10 cellular contexts compared by ENCODE assay signal in genomic region chr19:45780448-45781281, GRCh38. TPM values are rescaled to one million over a fixed set of nuclear protein-coding genes. Genes with fewer than 3 reads are reported as not detected.
A peak's percentile ranks its signal among the peaks of the same experiment; 100 is the strongest.
DNase-seq lines count a peak whose midpoint lies in the region; ATAC-seq, FAIRE-seq and TF ChIP-seq lines count a peak whose summit lies in the region.
"Had no signal": no experiment of that assay in that cellular context is flagged by ENCODE, and none has a peak within 500 bp of the region (broad histone marks: within the 10 kb centered on the region; RNA-seq: fewer than 3 reads in every experiment).

No MANE protein-coding gene starts in this region.

- H3K4me1 ChIP-seq in H1 (replicated peaks in 1 of 4; ENCODE audit: control insufficient read depth in 3 of 4, insufficient read depth in 4 of 4, low read length in 3 of 4) (peaks cover 3 to 26% (median 15%) of the 10 kb centered on the region in 4 experiments), ovary (ENCODE audit: insufficient read depth) (peaks cover 17% of the 10 kb centered on the region)

- no peak overlapping the region for H4K91ac ChIP-seq in H1 (replicated peaks; ENCODE audit: insufficient read length, low read length)

- H4K20me1 ChIP-seq in H1 (replicated peaks in 1 of 2; ENCODE audit: control insufficient read depth in 1 of 2, insufficient read depth in 2 of 2, low read length in 2 of 2), result peaks cover 15 to 19% of the 10 kb centered on the region in 2 experiments

- TF ChIP-seq RAD21 in H1 (IDR thresholded peaks at IDR 0.05 in 1 of 2, conservative IDR thresholded peaks at IDR 0.05 in 1 of 2; ENCODE audit: low read depth in 2 of 2, low read length in 2 of 2), result no peak

- no peak overlapping the region; the same call in 1 of the 2 replicates for H4K8ac ChIP-seq in H1 (ENCODE audit: extremely low read depth, insufficient read depth, low read length)

- H3K79me1 ChIP-seq in H1 (ENCODE audit: low read depth, low read length), result 0 out of 2 replicates have a peak, but pooled peaks cover 4% of the 10 kb centered on the region

- no peaks in the 10 kb centered on the region for H3K27me3 ChIP-seq in AG04450 (ENCODE audit: control insufficient read depth, insufficient read depth, low read length)
- peaks cover 0 to 6% (median 0%) of the 10 kb centered on the region in 4 experiments; a peak in 1 of 7 replicates for H3K27me3 ChIP-seq in H1 (replicated peaks in 1 of 4; ENCODE audit: control insufficient read depth in 3 of 4, extremely low read depth in 1 of 4, insufficient read depth in 3 of 4, low read length in 3 of 4)
- no peaks in the 10 kb centered on the region for H3K27me3 ChIP-seq in ovary

- H3K56ac ChIP-seq in H1 (replicated peaks; ENCODE audit: insufficient read length, low read depth, low read length), result no peak overlapping the region

- peaks cover 21% of the 10 kb centered on the region for H3K27me3 Mint-ChIP-seq in endothelial cell (ENCODE audit: unreplicated experiment)

- 0 out of 2 replicates have a peak overlapping the region, but pooled peaks have one; percentile 39 for H2AK5ac ChIP-seq in H1 (ENCODE audit: low read depth, low read length)

- no peak overlapping the region for H4K5ac ChIP-seq in H1 (ENCODE audit: insufficient read length, low read depth, low read length)

- H3K79me2 ChIP-seq in H1 (ENCODE audit: control insufficient read depth in 1 of 2, insufficient read depth in 2 of 2, low read length in 2 of 2), result no peaks in the 10 kb centered on the region

- TF ChIP-seq EP300 in H1 (IDR thresholded peaks at IDR 0.05; ENCODE audit: borderline replicate concordance in 1 of 2, low read depth in 2 of 2, low read length in 2 of 2) (no peak), ovary (IDR thresholded peaks at IDR 0.05) (no peak)

- 71% methylated on average over 13 of the region's 13 CpGs; no CpG with 5 or more reads in 1 of the 2 experiments for WGBS in H1 (ENCODE audit: extremely low coverage in 1 of 2, insufficient coverage in 1 of 2, insufficient read length in 1 of 2, insufficient replicate concordance in 2 of 2, low coverage in 1 of 2, low lambda C conversion rate in 2 of 2, missing lambda C conversion rate in 1 of 2), 2 experiments
- 16 to 17% (median 16%) methylated on average over 13 of the region's 13 CpGs for WGBS in ovary, 3 donors

- no peak overlapping the region for H3K18ac ChIP-seq in H1 (ENCODE audit: extremely low read depth, low read length)

- H3K23me2 ChIP-seq in H1 (ENCODE audit: low read depth, low read length), result peaks cover 4% of the 10 kb centered on the region; the same call in 1 of the 2 replicates

- no peaks in the 10 kb centered on the region; the same call in 1 of the 2 replicates for H3K9me3 ChIP-seq in AG04450 (ENCODE audit: control insufficient read depth, insufficient read depth, low read length)
- H3K9me3 ChIP-seq in H1 (ENCODE audit: insufficient read depth in 2 of 2, low read depth in 1 of 2, low read length in 1 of 2), result no peaks in the 10 kb centered on the region
- no peaks in the 10 kb centered on the region for H3K9me3 ChIP-seq in ovary

- H3K4me1 Mint-ChIP-seq in endothelial cell (ENCODE audit: unreplicated experiment), result peaks cover 12% of the 10 kb centered on the region

- ATAC-seq in HG03025 (IDR thresholded peaks at IDR 0.05; ENCODE audit: low FRiP score, unreplicated experiment) (no peak), HG03460 (IDR thresholded peaks at IDR 0.05; ENCODE audit: unreplicated experiment) (no peak)

- DNase-seq in AG04450 (ENCODE audit: low read depth, low spot score), result no peak
- DNase-seq in MV-4-11 (lab: John Stamatoyannopoulos, UW), result peak; percentile 39
- no peak for DNase-seq in H1 (ENCODE audit: low read depth in 1 of 2, low spot score in 2 of 2)
- DNase-seq in ovary, result peak in 3 of 5 donors; percentile 33 to 43 (median 40)
- no peak for DNase-seq in SW 1271 (lab: John Stamatoyannopoulos, UW)
- no peak for DNase-seq in endothelial cell (ENCODE audit: low spot score)

- CTCF ChIA-PET in AG04450 (lab: Charles Lee) (interaction anchor here (1.1 kb wide), 1 partner anchor 11 kb away, joined by 3 read pairs; the partner anchor contains the start of gene SIX5), H1 (lab: Charles Lee; ENCODE audit: partially characterized antibody) (interaction anchor here (1.1 to 5.1 kb wide), 4 partner anchors 8 to 111 kb away, joined by 4 to 45 read pairs (median 10); partner anchors contain the start of gene SIX5)

- H2BK15ac ChIP-seq in H1 (ENCODE audit: low read length), result no peak overlapping the region

- H2BK120ac ChIP-seq in H1 (replicated peaks; ENCODE audit: low read depth, low read length), result no peak overlapping the region

- no peak overlapping the region for H3K14ac ChIP-seq in H1 (ENCODE audit: insufficient read length)

- intact Hi-C loops in ovary (cut with DNase I), result loop anchor here in 1 of 4 donors (5.0 kb wide), 1 partner anchor 273 kb away; the partner anchor contains the start of gene VASP

- H3K4me3 ChIP-seq in AG04450 (ENCODE audit: low read depth, low read length), result peak overlapping the region; percentile 62
- H3K4me3 ChIP-seq in H1 (ENCODE audit: extremely low read depth in 1 of 4, insufficient read depth in 2 of 4, low read depth in 3 of 4, low read length in 4 of 4), result no peak overlapping the region
- peak overlapping the region; percentile 50 for H3K4me3 ChIP-seq in ovary

- no peak for TF ChIP-seq CTCF in AG04450 (IDR thresholded peaks at IDR 0.05; ENCODE audit: low read depth, low read length)
- no peak for TF ChIP-seq CTCF in H1 (IDR thresholded peaks at IDR 0.05; ENCODE audit: control extremely low read depth in 1 of 3, insufficient read depth in 1 of 3, low read depth in 1 of 3, low read length in 3 of 3)
- TF ChIP-seq CTCF in ovary (IDR thresholded peaks at IDR 0.05), result no peak
- no peak for TF ChIP-seq CTCF in endothelial cell (IDR thresholded peaks at IDR 0.05; ENCODE audit: unreplicated experiment)

- 0 out of 2 replicates have a peak overlapping the region, but pooled peaks have one; percentile 32 for H2BK20ac ChIP-seq in H1 (ENCODE audit: low read length)

- H2AFZ ChIP-seq in H1 (ENCODE audit: low read length), result no peak overlapping the region

- H3K23ac ChIP-seq in H1 (ENCODE audit: insufficient read length), result no peak overlapping the region

- no peak overlapping the region for H3K9ac ChIP-seq in H1 (replicated peaks in 1 of 4; ENCODE audit: extremely low read depth in 1 of 4, low read depth in 3 of 4, low read length in 3 of 4)

- no peak overlapping the region for H3K27ac Mint-ChIP-seq in endothelial cell (ENCODE audit: unreplicated experiment)

- no peak for FAIRE-seq in H1 (lab: Jason Lieb, UNC)
- FAIRE-seq: frontal cortex had no signal

- no peak overlapping the region for H3K4ac ChIP-seq in H1 (replicated peaks; ENCODE audit: insufficient read length, low read depth, low read length)

- H3K4me2 ChIP-seq in H1 (ENCODE audit: insufficient read depth in 1 of 2, low read depth in 2 of 2, low read length in 2 of 2), result peak overlapping the region in 1 of 2 experiments; percentile 58; a peak in 1 of 4 replicates

- 0 out of 2 replicates have a peak overlapping the region, but pooled peaks have one; percentile 39 for H2BK12ac ChIP-seq in H1 (ENCODE audit: low read depth, low read length)

- peaks cover 20% of the 10 kb centered on the region for H3K36me3 Mint-ChIP-seq in endothelial cell (ENCODE audit: low read depth, unreplicated experiment)

- H3K27ac ChIP-seq in AG04450 (ENCODE audit: low read depth, low read length) (no peak overlapping the region), H1 (ENCODE audit: low read depth, low read length) (no peak overlapping the region), ovary (peak overlapping the region; percentile 35 to 78)

- TF ChIP-seq POLR2A in H1 (IDR thresholded peaks at IDR 0.05; ENCODE audit: control extremely low read depth in 1 of 2, low read depth in 2 of 2, low read length in 2 of 2) (no peak), ovary (IDR thresholded peaks at IDR 0.05) (no peak)

- H3K36me3 ChIP-seq in H1 (ENCODE audit: control insufficient read depth in 2 of 4, insufficient read depth in 4 of 4, low read length in 3 of 4) (peaks cover 3 to 15% (median 7%) of the 10 kb centered on the region in 4 experiments; a peak in 6 of 8 replicates), ovary (no peaks in the 10 kb centered on the region)

- H3K4me3 Mint-ChIP-seq in endothelial cell (ENCODE audit: unreplicated experiment), result no peak overlapping the region

- H3K9me3 Mint-ChIP-seq in endothelial cell (ENCODE audit: unreplicated experiment), result no peaks in the 10 kb centered on the region
- H3K9me3 Mint-ChIP-seq: naive thymus-derived CD4-positive, alpha-beta T cell had no signal

- POLR2A ChIA-PET in AG04450 (lab: Yijun Ruan, JAX) (interaction anchor here (2.8 kb wide), 1 partner anchor 12 kb away, joined by 36 read pairs; the partner anchor contains the start of gene DMWD), H1 (lab: Charles Lee; ENCODE audit: partially characterized antibody) (interaction anchor here (0.9 to 9.5 kb wide), 9 partner anchors 9 to 194 kb away, joined by 3 to 133 read pairs (median 4); partner anchors contain the start of genes DMWD, FOXA3 and SIX5)

- no peak overlapping the region for H2BK5ac ChIP-seq in H1 (ENCODE audit: low read depth, low read length)

RNA-seq across cellular contexts. Expression of gene DMPK, which starts 1.6 kb away (rescaled TPM):
- polyA plus RNA-seq in AG04450 (2011; rRNA removed) (24.3 and 24.5 TPM in 2 replicates), H1 (2011; rRNA removed) (13.7 and 25.3 TPM in 2 replicates), ovary (10 to 100 TPM; 24.3 to 56.7 TPM)
- 15.7 and 17.6 TPM in 2 replicates for polyA minus RNA-seq in AG04450 (2011; rRNA and poly(A)+ RNA removed)
- total RNA-seq in H1 (2021; fragmentation: NEBNext Ultra II Directional; extraction: Animal tissue kit (Norgen Biotek cat#: 25700)), result 27.4 and 28.2 TPM in 2 replicates
- polyA plus RNA-seq in H1 (2011; cell fraction: cytosol; rRNA removed), result 18.9 TPM
- polyA plus RNA-seq in H1 (2011; cell fraction: nucleus; rRNA removed), result 155 TPM
- 18.9 to 42.0 TPM (median 34.4 TPM) in 4 replicates for polyA plus RNA-seq in H1 (2012, experiment 1 of 2)
- 23.6 TPM for polyA plus RNA-seq in H1 (2012, experiment 2 of 2)
- 12.6 TPM for polyA plus RNA-seq in H1 (2013, experiment 1 of 2)
- 10.9 TPM for polyA plus RNA-seq in H1 (2013, experiment 2 of 2)
- polyA minus RNA-seq in H1 (2011; rRNA and poly(A)+ RNA removed), result 7.1 and 11.1 TPM in 2 replicates
- polyA minus RNA-seq in H1 (2011; cell fraction: cytosol; rRNA and poly(A)+ RNA removed), result 7.6 TPM
- 26.5 TPM for polyA minus RNA-seq in H1 (2011; cell fraction: nucleus; rRNA and poly(A)+ RNA removed)
- total RNA-seq in ovary (100 to 1,000 TPM in 2 of 7 donors, 10 to 100 TPM in 5; 21.0 to 105 (median 62.5) TPM), endothelial cell (ENCODE audit: unreplicated experiment) (80.3 TPM)

RNA-seq across cellular contexts. Expression of gene SIX5, which starts 11.6 kb away (rescaled TPM):
- polyA plus RNA-seq in AG04450 (2011; rRNA removed) (4.4 and 6.7 TPM in 2 replicates), H1 (2011; rRNA removed) (20.9 and 37.2 TPM in 2 replicates), ovary (10 to 100 TPM in 1 of 2 donors, 1 to 10 TPM in 1; 5.4 to 43.5 TPM)
- 5.3 and 7.5 TPM in 2 replicates for polyA minus RNA-seq in AG04450 (2011; rRNA and poly(A)+ RNA removed)
- 24.2 and 27.3 TPM in 2 replicates for total RNA-seq in H1 (2021; fragmentation: NEBNext Ultra II Directional; extraction: Animal tissue kit (Norgen Biotek cat#: 25700))
- 21.5 TPM for polyA plus RNA-seq in H1 (2011; cell fraction: cytosol; rRNA removed)
- 69.2 TPM for polyA plus RNA-seq in H1 (2011; cell fraction: nucleus; rRNA removed)
- polyA plus RNA-seq in H1 (2012, experiment 1 of 2), result 7.1 to 16.2 TPM (median 15.3 TPM) in 4 replicates
- polyA plus RNA-seq in H1 (2012, experiment 2 of 2), result 8.7 TPM
- polyA plus RNA-seq in H1 (2013, experiment 1 of 2), result 15.1 TPM
- 13.5 TPM for polyA plus RNA-seq in H1 (2013, experiment 2 of 2)
- polyA minus RNA-seq in H1 (2011; rRNA and poly(A)+ RNA removed), result 4.6 and 6.7 TPM in 2 replicates
- 18.0 TPM for polyA minus RNA-seq in H1 (2011; cell fraction: cytosol; rRNA and poly(A)+ RNA removed)
- 19.0 TPM for polyA minus RNA-seq in H1 (2011; cell fraction: nucleus; rRNA and poly(A)+ RNA removed)
- total RNA-seq in ovary (10 to 100 TPM; 21.0 to 64.4 (median 44.4) TPM), endothelial cell (ENCODE audit: unreplicated experiment) (21.9 TPM)

RNA-seq across cellular contexts. Expression of gene DMWD, which starts 12.0 kb away (rescaled TPM):
- polyA plus RNA-seq in AG04450 (2011; rRNA removed), result 13.9 and 17.1 TPM in 2 replicates
- 24.2 and 27.9 TPM in 2 replicates for polyA minus RNA-seq in AG04450 (2011; rRNA and poly(A)+ RNA removed)
- 41.0 and 41.6 TPM in 2 replicates for total RNA-seq in H1 (2021; fragmentation: NEBNext Ultra II Directional; extraction: Animal tissue kit (Norgen Biotek cat#: 25700))
- polyA plus RNA-seq in H1 (2011; rRNA removed), result 13.6 and 23.7 TPM in 2 replicates
- 14.6 TPM for polyA plus RNA-seq in H1 (2011; cell fraction: cytosol; rRNA removed)
- polyA plus RNA-seq in H1 (2011; cell fraction: nucleus; rRNA removed), result 83.4 TPM
- polyA plus RNA-seq in H1 (2012, experiment 1 of 2), result 18.1 to 24.8 TPM (median 20.7 TPM) in 4 replicates
- polyA plus RNA-seq in H1 (2012, experiment 2 of 2), result 14.5 TPM
- polyA plus RNA-seq in H1 (2013, experiment 1 of 2), result 18.6 TPM
- 17.7 TPM for polyA plus RNA-seq in H1 (2013, experiment 2 of 2)
- 18.0 and 24.8 TPM in 2 replicates for polyA minus RNA-seq in H1 (2011; rRNA and poly(A)+ RNA removed)
- 23.3 TPM for polyA minus RNA-seq in H1 (2011; cell fraction: cytosol; rRNA and poly(A)+ RNA removed)
- polyA minus RNA-seq in H1 (2011; cell fraction: nucleus; rRNA and poly(A)+ RNA removed), result 61.6 TPM
- 10 to 100 TPM; 28.4 to 85.4 (median 61.1) TPM for total RNA-seq in ovary
- 10 to 100 TPM; 11.4 to 33.9 TPM for polyA plus RNA-seq in ovary
- 95.3 TPM for total RNA-seq in endothelial cell (ENCODE audit: unreplicated experiment)

RNA-seq across cellular contexts. Expression of gene RSPH6A, which starts 34.4 kb away (rescaled TPM):
- not detected in 2 replicates for polyA plus RNA-seq in AG04450 (2011; rRNA removed)
- polyA minus RNA-seq in AG04450 (2011; rRNA and poly(A)+ RNA removed), result 0.09 TPM in 2 replicates
- total RNA-seq in H1 (2021; fragmentation: NEBNext Ultra II Directional; extraction: Animal tissue kit (Norgen Biotek cat#: 25700)), result 0.19 and 0.25 TPM in 2 replicates
- polyA plus RNA-seq in H1 (2011; rRNA removed), result 0.05 TPM in 2 replicates
- 0.05 TPM for polyA plus RNA-seq in H1 (2011; cell fraction: cytosol; rRNA removed)
- polyA plus RNA-seq in H1 (2011; cell fraction: nucleus; rRNA removed), result 0.43 TPM
- polyA plus RNA-seq in H1 (2012, experiment 1 of 2), result 0.12 TPM in 1 of 4 replicates, not detected in the others
- polyA plus RNA-seq in H1 (2012, experiment 2 of 2), result 0.09 TPM
- polyA plus RNA-seq in H1 (2013, experiment 1 of 2), result 0.08 TPM
- polyA plus RNA-seq in H1 (2013, experiment 2 of 2), result 0.06 TPM
- 0.22 and 0.35 TPM in 2 replicates for polyA minus RNA-seq in H1 (2011; rRNA and poly(A)+ RNA removed)
- polyA minus RNA-seq in H1 (2011; cell fraction: cytosol; rRNA and poly(A)+ RNA removed), result not detected
- polyA minus RNA-seq in H1 (2011; cell fraction: nucleus; rRNA and poly(A)+ RNA removed), result 1.4 TPM
- under 1 TPM in 2 of 7 donors, not detected in 5; 0.13 to 0.15 TPM for total RNA-seq in ovary
- not detected for polyA plus RNA-seq in ovary
- total RNA-seq in endothelial cell (ENCODE audit: unreplicated experiment), result 0.28 TPM
- total RNA-seq: frontal cortex had no signal
- polyA plus RNA-seq: naive thymus-derived CD4-positive, alpha-beta T cell had no signal

RNA-seq across cellular contexts. Expression of gene MEIOSIN, which starts 47.4 kb away (rescaled TPM):
- polyA plus RNA-seq in AG04450 (2011; rRNA removed), result not detected in 2 replicates
- not detected in 2 replicates for polyA minus RNA-seq in AG04450 (2011; rRNA and poly(A)+ RNA removed)
- total RNA-seq in H1 (2021; fragmentation: NEBNext Ultra II Directional; extraction: Animal tissue kit (Norgen Biotek cat#: 25700)), result not detected in 2 replicates
- polyA plus RNA-seq in H1 (2011; rRNA removed), result 0.11 and 0.14 TPM in 2 replicates
- polyA plus RNA-seq in H1 (2011; cell fraction: cytosol; rRNA removed), result 0.06 TPM
- polyA plus RNA-seq in H1 (2011; cell fraction: nucleus; rRNA removed), result 0.09 TPM
- 0.07 to 0.09 TPM (median 0.08 TPM) in 3 of 4 replicates, not detected in the other for polyA plus RNA-seq in H1 (2012, experiment 1 of 2)
- not detected for polyA plus RNA-seq in H1 (2012, experiment 2 of 2)
- 0.06 TPM for polyA plus RNA-seq in H1 (2013, experiment 1 of 2)
- 0.07 TPM for polyA plus RNA-seq in H1 (2013, experiment 2 of 2)
- polyA minus RNA-seq in H1 (2011; rRNA and poly(A)+ RNA removed), result 0.16 TPM in 1 of 2 replicates, not detected in the other
- polyA minus RNA-seq in H1 (2011; cell fraction: cytosol; rRNA and poly(A)+ RNA removed), result not detected
- polyA minus RNA-seq in H1 (2011; cell fraction: nucleus; rRNA and poly(A)+ RNA removed), result not detected
- not detected for total RNA-seq in ovary
- not detected for polyA plus RNA-seq in ovary
- total RNA-seq in endothelial cell (ENCODE audit: unreplicated experiment), result not detected
- total RNA-seq: frontal cortex; naive thymus-derived CD4-positive, alpha-beta T cell had no signal
- polyA plus RNA-seq: naive thymus-derived CD4-positive, alpha-beta T cell had no signal

Comparison
In these comparisons a context has a peak if more than half of its experiments do, and no peak if none do; other contexts are left out.
1. DNase-seq: peak in MV-4-11 (single experiment) and ovary (3 of 5); none in AG04450 (single experiment), H1 (0 of 2), SW 1271 (0 of 2) and endothelial cell (single experiment).
2. H3K27ac ChIP-seq: peak in ovary (2 of 2); none in AG04450 (single experiment) and H1 (single experiment).
3. H3K4me3 ChIP-seq: peak in AG04450 (single experiment) and ovary (single experiment); none in H1 (0 of 4).